In genomic region chr17:37689317-37689716, GRCh38 we compare ENCODE assay signal across 1 cellular context.
A peak's percentile ranks its signal among the peaks of the same experiment; 100 is the strongest.
TF ChIP-seq lines count a peak whose summit lies in the region.

No MANE protein-coding gene starts in this region.

TF ChIP-seq in HepG2, 621 proteins besides CTCF, POLR2A, EP300 and RAD21 (continued from another document and continues in another):
- TF ChIP-seq ATF6 (CRISPR knock-in tag; conservative IDR thresholded peaks at IDR 0.05) = no peak
- peak; percentile 33; the same call in 1 of the 2 replicates for TF ChIP-seq SP5 (CRISPR knock-in tag; IDR thresholded peaks at IDR 0.05; ENCODE audit: borderline replicate concordance, low read depth)
- peak; percentile 60 for TF ChIP-seq TCF7 (IDR thresholded peaks at IDR 0.05; ENCODE audit: low read depth)
- no peak for TF ChIP-seq YEATS2 (CRISPR knock-in tag; IDR thresholded peaks at IDR 0.05; ENCODE audit: borderline replicate concordance)
- no peak for TF ChIP-seq TP53 (CRISPR knock-in tag; conservative IDR thresholded peaks at IDR 0.05)
- no peak for TF ChIP-seq FOXO4 (CRISPR knock-in tag; conservative IDR thresholded peaks at IDR 0.05)
- TF ChIP-seq RNF2 (conservative IDR thresholded peaks at IDR 0.05; ENCODE audit: low read depth) = no peak
- TF ChIP-seq NR2C2 (CRISPR knock-in tag; IDR thresholded peaks at IDR 0.05; ENCODE audit: borderline replicate concordance) = 0 out of 2 replicates have a peak, but pooled peaks have one; percentile 10
- TF ChIP-seq NCOA1 (CRISPR knock-in tag; IDR thresholded peaks at IDR 0.05) = no peak
- TF ChIP-seq MTA3 (CRISPR knock-in tag; IDR thresholded peaks at IDR 0.05) = no peak
- no peak for TF ChIP-seq ZNF282 (IDR thresholded peaks at IDR 0.05; ENCODE audit: partially characterized antibody)
- TF ChIP-seq ZBTB8A (CRISPR knock-in tag; IDR thresholded peaks at IDR 0.05; ENCODE audit: borderline replicate concordance, low read depth) = no peak
- TF ChIP-seq SP1 (IDR thresholded peaks at IDR 0.05) = no peak
- TF ChIP-seq SP1 (CRISPR knock-in tag; IDR thresholded peaks at IDR 0.05) = no peak
- TF ChIP-seq TFAP4 (IDR thresholded peaks at IDR 0.05; ENCODE audit: borderline replicate concordance, low read depth) = no peak
- TF ChIP-seq RARA (CRISPR knock-in tag; IDR thresholded peaks at IDR 0.05) = no peak
- TF ChIP-seq ZBTB34 (CRISPR knock-in tag; IDR thresholded peaks at IDR 0.05) = no peak
- TF ChIP-seq TAF1 (CRISPR knock-in tag; IDR thresholded peaks at IDR 0.05) = no peak
- peak; percentile 86 for TF ChIP-seq ISL2 (CRISPR knock-in tag; IDR thresholded peaks at IDR 0.05)
- peak; percentile 37; the same call in 1 of the 2 replicates for TF ChIP-seq PAXIP1 (CRISPR knock-in tag; conservative IDR thresholded peaks at IDR 0.05)
- no peak for TF ChIP-seq ZNF563 (CRISPR knock-in tag; IDR thresholded peaks at IDR 0.05)
- TF ChIP-seq RBFOX2 (IDR thresholded peaks at IDR 0.05; ENCODE audit: low read depth, low read length) = no peak
- TF ChIP-seq IRX3 (CRISPR knock-in tag; IDR thresholded peaks at IDR 0.05; ENCODE audit: borderline replicate concordance, low read depth) = no peak
- TF ChIP-seq LBX2 (CRISPR knock-in tag; IDR thresholded peaks at IDR 0.05; ENCODE audit: borderline replicate concordance) = no peak
- no peak for TF ChIP-seq ZNF780A (CRISPR knock-in tag; IDR thresholded peaks at IDR 0.05)
- TF ChIP-seq GATAD2A (CRISPR knock-in tag; IDR thresholded peaks at IDR 0.05) = peak; percentile 66
- peak; percentile 45; the same call in 1 of the 2 replicates for TF ChIP-seq ZNF609 (CRISPR knock-in tag; IDR thresholded peaks at IDR 0.05; ENCODE audit: borderline replicate concordance)
- no peak for TF ChIP-seq ZNF362 (CRISPR knock-in tag; IDR thresholded peaks at IDR 0.05; ENCODE audit: borderline replicate concordance)
- TF ChIP-seq SOX6 (IDR thresholded peaks at IDR 0.05) = no peak
- peak; percentile 30; the same call in 1 of the 2 replicates for TF ChIP-seq SOX6 (CRISPR knock-in tag; IDR thresholded peaks at IDR 0.05)
- TF ChIP-seq NFE2 (CRISPR knock-in tag; IDR thresholded peaks at IDR 0.05) = no peak
- TF ChIP-seq AHDC1 (CRISPR knock-in tag; IDR thresholded peaks at IDR 0.05; ENCODE audit: borderline replicate concordance) = no peak
- no peak for TF ChIP-seq ATF5 (CRISPR knock-in tag; IDR thresholded peaks at IDR 0.05; ENCODE audit: low read depth)
